In genomic region chr2:207515671-207516070, GRCh38 we compare ENCODE assay signal across 1 cellular context.
TF ChIP-seq lines count a peak whose summit lies in the region.

No MANE protein-coding gene starts in this region.

TF ChIP-seq in IMR-90, 13 proteins besides CTCF, POLR2A, EP300 and RAD21:
- no peak for TF ChIP-seq FOS (IDR thresholded peaks at IDR 0.05; ENCODE audit: low read depth, low read length)
- no peak for TF ChIP-seq RCOR1 (IDR thresholded peaks at IDR 0.05; ENCODE audit: insufficient replicate concordance, low read length)
- TF ChIP-seq CEBPB (IDR thresholded peaks at IDR 0.05; ENCODE audit: low read depth, low read length), result no peak
- TF ChIP-seq MAFK (IDR thresholded peaks at IDR 0.05; ENCODE audit: low read depth, low read length), result no peak
- no peak for TF ChIP-seq NFE2L2 (IDR thresholded peaks at IDR 0.05; ENCODE audit: low read depth, low read length)
- TF ChIP-seq SMC3 (IDR thresholded peaks at IDR 0.05; ENCODE audit: low read depth, low read length), result no peak
- no peak for TF ChIP-seq MXI1 (IDR thresholded peaks at IDR 0.05; ENCODE audit: borderline replicate concordance, low read depth, low read length)
- no peak for TF ChIP-seq BHLHE40 (IDR thresholded peaks at IDR 0.05; ENCODE audit: low read depth, low read length)
- no peak for TF ChIP-seq RFX5 (IDR thresholded peaks at IDR 0.05; ENCODE audit: low read depth, low read length)
- TF ChIP-seq MAZ (IDR thresholded peaks at IDR 0.05; ENCODE audit: borderline replicate concordance, low read depth, low read length), result no peak
- no peak for TF ChIP-seq ELK1 (IDR thresholded peaks at IDR 0.05; ENCODE audit: borderline replicate concordance, low read depth, low read length)
- no peak for TF ChIP-seq CHD1 (IDR thresholded peaks at IDR 0.05; ENCODE audit: low read depth, low read length)
- TF ChIP-seq, protein P1, sequence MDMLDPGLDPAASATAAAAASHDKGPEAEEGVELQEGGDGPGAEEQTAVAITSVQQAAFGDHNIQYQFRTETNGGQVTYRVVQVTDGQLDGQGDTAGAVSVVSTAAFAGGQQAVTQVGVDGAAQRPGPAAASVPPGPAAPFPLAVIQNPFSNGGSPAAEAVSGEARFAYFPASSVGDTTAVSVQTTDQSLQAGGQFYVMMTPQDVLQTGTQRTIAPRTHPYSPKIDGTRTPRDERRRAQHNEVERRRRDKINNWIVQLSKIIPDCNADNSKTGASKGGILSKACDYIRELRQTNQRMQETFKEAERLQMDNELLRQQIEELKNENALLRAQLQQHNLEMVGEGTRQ (IDR thresholded peaks at IDR 0.05; ENCODE audit: low read depth, low read length), result no peak
